Comparison of ENCODE assay signal across 8 cellular contexts in the genomic region with DNA sequence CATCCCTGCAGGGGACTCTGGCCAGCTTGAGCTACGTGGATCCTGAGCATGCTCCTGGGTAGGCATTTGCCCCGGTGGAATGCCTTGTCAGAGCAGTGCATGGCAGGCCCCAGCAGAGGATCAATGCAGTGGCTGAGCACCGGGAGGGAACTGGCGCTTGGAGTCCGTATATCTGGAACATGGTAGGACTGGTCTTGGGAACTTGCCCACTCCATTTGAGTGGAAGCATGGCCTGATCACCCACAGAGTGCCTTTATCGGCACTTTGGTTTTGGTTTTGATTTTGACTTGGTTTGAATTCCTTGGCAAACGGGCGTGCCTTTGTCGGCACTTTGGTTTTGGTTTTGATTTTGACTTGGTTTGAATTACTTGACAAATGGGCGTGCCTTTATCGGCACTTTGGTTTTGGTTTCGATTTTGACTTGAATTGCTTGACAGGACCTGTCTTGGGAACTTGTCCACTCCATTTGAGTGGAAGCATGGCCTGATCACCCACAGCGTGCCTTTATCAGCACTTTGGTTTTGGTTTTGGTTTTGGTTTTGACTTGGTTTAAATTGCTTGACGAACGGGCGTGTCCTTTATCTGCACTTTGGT. TPM values are rescaled to one million over a fixed set of nuclear protein-coding genes. Genes with fewer than 3 reads are reported as not detected.
DNase-seq lines count a peak whose midpoint lies in the region; ATAC-seq and TF ChIP-seq lines count a peak whose summit lies in the region.
"Not testable (repeated sequence)": the region's sequence is repeated elsewhere in the genome, so short reads cannot be mapped to it uniquely, and the experiment has no call there.
"Had no signal": no experiment of that assay in that cellular context is flagged by ENCODE, and none has a peak within 500 bp of the region (broad histone marks: within the 10 kb centered on the region; RNA-seq: fewer than 3 reads in every experiment).

No MANE protein-coding gene starts in this region.

- peak overlapping the region; percentile 84 to 87 for H3K27ac Mint-ChIP-seq in T-cell

- H3K4me1 ChIP-seq in effector memory CD4-positive, alpha-beta T cell (ENCODE audit: control insufficient read depth, insufficient read depth, low read length, poor library complexity, severe bottlenecking): peaks cover 17% of the 10 kb centered on the region
- peaks cover 23% of the 10 kb centered on the region for H3K4me1 ChIP-seq in mononuclear cell (ENCODE audit: insufficient read depth, low read length)

- CTCF ChIA-PET in T-cell (lab: Charles Lee): not testable (repeated sequence)

- not testable (repeated sequence) for H3K9me3 ChIP-seq in effector memory CD4-positive, alpha-beta T cell (ENCODE audit: control insufficient read depth, low read length); mononuclear cell (ENCODE audit: low read depth, low read length)

- peak overlapping the region; percentile 77 for H3K4me3 ChIP-seq in NB4 (ENCODE audit: low read depth, low read length)
- H3K4me3 ChIP-seq in effector memory CD4-positive, alpha-beta T cell (ENCODE audit: insufficient read depth, low read depth, low read length, poor library complexity, severe bottlenecking): peak overlapping the region; percentile 53
- peak overlapping the region; percentile 46 for H3K4me3 ChIP-seq in mononuclear cell (ENCODE audit: low read length)

- H3K27ac ChIP-seq in effector memory CD4-positive, alpha-beta T cell (ENCODE audit: insufficient read depth, low read length, poor library complexity, severe bottlenecking): peak overlapping the region; percentile 46

- not testable (repeated sequence) for H3K27me3 Mint-ChIP-seq in T-cell

- TF ChIP-seq POLR2A in NB4 (IDR thresholded peaks at IDR 0.05; ENCODE audit: extremely low read depth, insufficient read length): not testable (repeated sequence)

- peak overlapping the region; percentile 73 to 87 (median 81) for H3K4me3 Mint-ChIP-seq in T-cell

- H3K4me1 Mint-ChIP-seq in T-cell: peaks cover 24 to 42% (median 33%) of the 10 kb centered on the region in 3 donors

- not testable (repeated sequence) for TF ChIP-seq CTCF in GM10266 (IDR thresholded peaks at IDR 0.05; ENCODE audit: control insufficient read depth, insufficient read depth, low read depth, missing control alignments); NB4 (IDR thresholded peaks at IDR 0.05; ENCODE audit: low read depth, low read length)

- not testable (repeated sequence) for H3K9me3 Mint-ChIP-seq in T-cell

- H3K36me3 ChIP-seq in effector memory CD4-positive, alpha-beta T cell (ENCODE audit: control insufficient read depth, insufficient read depth, low read length): not testable (repeated sequence)

- POLR2A ChIA-PET in T-cell (lab: Charles Lee): not testable (repeated sequence)

- peak; percentile 48 to 79 (median 59) for ATAC-seq in T-cell (replicated peaks in 1 of 4)

- not testable (repeated sequence) for H3K27me3 ChIP-seq in effector memory CD4-positive, alpha-beta T cell (replicated peaks; ENCODE audit: control insufficient read depth, insufficient read depth, low read length, poor library complexity, severe bottlenecking); mononuclear cell (ENCODE audit: insufficient read depth, low read length)

- not testable (repeated sequence) for H3K36me3 Mint-ChIP-seq in T-cell

- DNase-seq in GM10266 (ENCODE audit: extremely low spot score): peak; percentile 38
- DNase-seq in NB4 (ENCODE audit: low read depth): peak; percentile 72
- peak in 30 of 34 experiments; percentile 6 to 54 (median 30) for DNase-seq in T-cell
- peak; percentile 32 for DNase-seq in activated T-cell treated with anti-CD3 and anti-CD28 coated beads, Interleukin-2, amount 50 U/mL, for 1 hour
- peak; percentile 19 to 62 (median 29) for DNase-seq in effector memory CD4-positive, alpha-beta T cell
- peak; percentile 26 to 41 for DNase-seq in stimulated activated CD4-positive, alpha-beta T cell treated with anti-CD3 and anti-CD28 coated beads, Interleukin-2, amount 100 ng/mL, for 48 hours

RNA-seq across cellular contexts. Expression of gene C22orf42, which starts 21.3 kb away (rescaled TPM):
- not detected for total RNA-seq in T-cell
- 0.10 TPM for total RNA-seq in mononuclear cell
- total RNA-seq: uterus had no signal

Comparison
In these comparisons a context has a peak if more than half of its experiments do, and no peak if none do; other contexts are left out.
1. Peak in every context shown above with its lines: DNase-seq, ATAC-seq, H3K4me3 ChIP-seq and H3K27ac ChIP-seq.